In genomic region chr9:131237311-131237710, GRCh38 we compare ENCODE assay signal across 8 cellular contexts. TPM values are rescaled to one million over a fixed set of nuclear protein-coding genes. Genes with fewer than 3 reads are reported as not detected.
A peak's percentile ranks its signal among the peaks of the same experiment; 100 is the strongest.
DNase-seq lines count a peak whose midpoint lies in the region; ATAC-seq and TF ChIP-seq lines count a peak whose summit lies in the region.

No MANE protein-coding gene starts in this region.

- H3K9me3 ChIP-seq in cardiac muscle cell (ENCODE audit: low read depth) = no peaks in the 10 kb centered on the region
- H3K9me3 ChIP-seq in right atrium auricular region = no peaks in the 10 kb centered on the region
- H3K9me3 ChIP-seq in thoracic aorta = no peaks in the 10 kb centered on the region

- H3K4me3 ChIP-seq in cardiac muscle cell (no peak overlapping the region), right atrium auricular region (no peak overlapping the region), thoracic aorta (peak overlapping the region; percentile 50)

- H3K4me1 ChIP-seq in cardiac muscle cell (ENCODE audit: low read depth) = peaks cover 73% of the 10 kb centered on the region
- H3K4me1 ChIP-seq in right atrium auricular region = peaks cover 0 to 49% of the 10 kb centered on the region in 2 donors
- peaks cover 8 to 20% of the 10 kb centered on the region in 2 donors for H3K4me1 ChIP-seq in thoracic aorta (ENCODE audit: control insufficient read depth in 1 of 2, low read depth in 2 of 2)

- peaks cover under 1% of the 10 kb centered on the region for H3K36me3 ChIP-seq in cardiac muscle cell
- H3K36me3 ChIP-seq in right atrium auricular region = peaks cover 8% of the 10 kb centered on the region
- H3K36me3 ChIP-seq in thoracic aorta = peaks cover 5% of the 10 kb centered on the region

- H3K27me3 ChIP-seq in cardiac muscle cell (no peaks in the 10 kb centered on the region), right atrium auricular region (no peaks in the 10 kb centered on the region), thoracic aorta (replicated peaks; ENCODE audit: insufficient read depth) (no peaks in the 10 kb centered on the region)

- H3K27ac ChIP-seq in cardiac muscle cell (peak overlapping the region; percentile 100), VCaP (peak overlapping the region; percentile 78), right atrium auricular region (peak overlapping the region; percentile 79 to 96), thoracic aorta (peak overlapping the region in 1 of 2 donors; percentile 21)

- intact Hi-C loops in Right ventricle myocardium inferior (cut with DNase I) = loop anchor here (5.0 kb wide), 2 partner anchors 55 to 100 kb away; no protein-coding TSS in a partner anchor

- DNase-seq in cardiac muscle cell (ENCODE audit: low read depth in 1 of 2, low spot score in 1 of 2) = peak in 1 of 2 donors; percentile 8
- no peak for DNase-seq in Right ventricle myocardium inferior (ENCODE audit: missing footprints)
- DNase-seq in right atrium auricular region (ENCODE audit: low spot score) = no peak
- DNase-seq in thoracic aorta (ENCODE audit: low spot score) = no peak
- no peak for DNase-seq in RPMI8226
- no peak for DNase-seq in NCI-H510A (lab: John Stamatoyannopoulos, UW)
- DNase-seq in NCI-H1694 (lab: John Stamatoyannopoulos, UW) = no peak

- no peak for ATAC-seq in Right ventricle myocardium inferior
- no peak for ATAC-seq in thoracic aorta (ENCODE audit: insufficient number of reproducible peaks, low FRiP score, low read depth)

- TF ChIP-seq CTCF in cardiac muscle cell (IDR thresholded peaks at IDR 0.05; ENCODE audit: low read depth, low read length) (no peak), VCaP (conservative IDR thresholded peaks at IDR 0.05) (no peak), right atrium auricular region (IDR thresholded peaks at IDR 0.05) (no peak), thoracic aorta (IDR thresholded peaks at IDR 0.05) (no peak)

RNA-seq across cellular contexts. Expression of gene FAM78A, which starts 39.0 kb away (rescaled TPM):
- total RNA-seq in cardiac muscle cell = 39.6 and 42.6 TPM in 2 replicates
- polyA plus RNA-seq in cardiac muscle cell = 21.5 and 29.5 TPM in 2 replicates
- 62.9 TPM for total RNA-seq in Right ventricle myocardium inferior
- 10 to 100 TPM; 31.8 to 55.3 TPM for total RNA-seq in right atrium auricular region
- 1 to 10 TPM; 5.0 to 5.7 TPM for total RNA-seq in thoracic aorta

RNA-seq across cellular contexts. Expression of gene PLPP7, which starts 52.2 kb away (rescaled TPM):
- total RNA-seq in cardiac muscle cell = 50.3 and 52.5 TPM in 2 replicates
- 36.9 and 42.5 TPM in 2 replicates for polyA plus RNA-seq in cardiac muscle cell
- total RNA-seq in Right ventricle myocardium inferior = 107 TPM
- 100 to 1,000 TPM; 124 to 216 TPM for total RNA-seq in right atrium auricular region
- 10 to 100 TPM; 14.2 to 29.0 TPM for total RNA-seq in thoracic aorta
